In genomic region chr22:36856121-36856791, GRCh38 we compare ENCODE assay signal across 8 cellular contexts.
DNase-seq lines count a peak whose midpoint lies in the region; ATAC-seq and TF ChIP-seq lines count a peak whose summit lies in the region.

No MANE protein-coding gene starts in this region.

- DNase-seq in COLO829 (ENCODE audit: low spot score) (peak; percentile 84), NCI-H446 treated with DMSO at 0.1 percent for 48 hours (lab: John Stamatoyannopoulos, UW) (peak; percentile 54), cardiac fibroblast (ENCODE audit: low read depth in 2 of 2) (peak; percentile 89 to 90), kidney glomerular epithelial cell (lab: John Stamatoyannopoulos, UW) (peak; percentile 82)
- peak; percentile 97 to 99 for DNase-seq in stimulated activated CD4-positive, alpha-beta T cell treated with anti-CD3 and anti-CD28 coated beads, Interleukin-2, amount 100 ng/mL, for 24 hours

- H3K4me3 ChIP-seq in cardiac fibroblast (replicated peaks in 1 of 2; ENCODE audit: low read depth in 2 of 2, low read length in 2 of 2) = no peak overlapping the region

- peak; percentile 100 for TF ChIP-seq CTCF in cardiac fibroblast (IDR thresholded peaks at IDR 0.05; ENCODE audit: low read depth, low read length)

- peak; percentile 31 for ATAC-seq in HG02885 (IDR thresholded peaks at IDR 0.05; ENCODE audit: poor library complexity, unreplicated experiment)
- ATAC-seq in activated CD4-positive, CD25-positive, alpha-beta regulatory T cell treated with anti-CD3 and anti-CD28 coated beads, Interleukin-2, amount 50 U/mL, for 24 hours = peak; percentile 27 to 36
- ATAC-seq in HG03469 (IDR thresholded peaks at IDR 0.05; ENCODE audit: unreplicated experiment) = no peak
